ENCODE assay signal across 12 cellular contexts in the genomic region with DNA sequence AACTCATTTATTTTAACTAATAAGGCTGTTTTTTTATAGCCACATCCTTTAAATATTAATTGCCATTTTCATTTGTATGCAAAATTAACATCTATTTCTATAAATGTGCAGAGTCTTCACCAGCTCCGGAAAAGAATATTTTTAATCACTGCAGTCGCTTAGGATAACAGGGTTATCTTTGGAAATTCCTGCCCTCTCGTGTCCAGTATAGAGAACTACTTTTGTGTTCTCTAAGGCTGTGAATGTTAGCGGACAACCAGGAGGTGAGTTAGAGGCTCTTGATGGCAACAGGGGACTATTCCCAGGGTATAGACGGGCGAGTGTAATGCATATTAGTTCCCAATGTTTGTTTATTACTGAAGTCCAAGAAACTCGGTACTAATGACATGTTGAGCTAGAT. TPM values are rescaled to one million over a fixed set of nuclear protein-coding genes. Genes with fewer than 3 reads are reported as not detected.
A peak's percentile ranks its signal among the peaks of the same experiment; 100 is the strongest.
DNase-seq lines count a peak whose midpoint lies in the region; ATAC-seq, FAIRE-seq and TF ChIP-seq lines count a peak whose summit lies in the region.
"Had no signal": no experiment of that assay in that cellular context is flagged by ENCODE, and none has a peak within 500 bp of the region (broad histone marks: within the 10 kb centered on the region; RNA-seq: fewer than 3 reads in every experiment).

No MANE protein-coding gene starts in this region.

- H3K4me1 Mint-ChIP-seq in WTC11, result no peaks in the 10 kb centered on the region

- no peaks in the 10 kb centered on the region for H3K36me3 Mint-ChIP-seq in WTC11

- H3K27me3 Mint-ChIP-seq in WTC11 (ENCODE audit: low read depth), result peaks cover 4% of the 10 kb centered on the region

- ATAC-seq in WTC11 (peak; percentile 77), GM18870 (IDR thresholded peaks at IDR 0.05; ENCODE audit: unreplicated experiment) (no peak)

- DNase-seq in HPDE6-E6E7 (ENCODE audit: extremely low spot score) (peak; percentile 70), WTC11 (ENCODE audit: low spot score) (no peak), inferior parietal cortex (ENCODE audit: extremely low spot score) (peak; percentile 22), NCI-H345 (lab: John Stamatoyannopoulos, UW) (no peak), C1 segment of cervical spinal cord (lab: John Stamatoyannopoulos, UW) (no peak)
- no peak for DNase-seq in activated T-cell treated with anti-CD3 and anti-CD28 coated beads, Interleukin-2, amount 50 U/mL, for 1 hour
- DNase-seq: DMS53; gastrocnemius medialis; ovary; stimulated activated CD8-positive, alpha-beta memory T cell treated with anti-CD3 and anti-CD28 coated beads, Interleukin-4, amount 100 ng/mL, for 48 hours had no signal

- POLR2A ChIA-PET in WTC11 (lab: Charles Lee), result no interaction called here

- CTCF ChIA-PET in WTC11 (lab: Charles Lee), result interaction anchor here (0.5 to 2.1 kb wide), 7 partner anchors 10 to 162 kb away, joined by 3 to 9 read pairs (median 3); no protein-coding TSS in a partner anchor

- FAIRE-seq in A204.1 (lab: Jason Lieb, UNC), result peak; percentile 49

- no peak overlapping the region for H3K4me3 Mint-ChIP-seq in WTC11

- no peaks in the 10 kb centered on the region for H3K9me3 Mint-ChIP-seq in WTC11

- H3K27ac Mint-ChIP-seq in WTC11, result no peak overlapping the region

- no peak for TF ChIP-seq CTCF in WTC11 (IDR thresholded peaks at IDR 0.05)

TF ChIP-seq in WTC11, 78 proteins besides CTCF, POLR2A, EP300 and RAD21:
- TF ChIP-seq NFATC4 (CRISPR knock-in tag; IDR thresholded peaks at IDR 0.05) (no peak), ETV6 (CRISPR knock-in tag; IDR thresholded peaks at IDR 0.05) (no peak), TEAD4 (CRISPR knock-in tag; IDR thresholded peaks at IDR 0.05) (no peak), ZNF121 (CRISPR knock-in tag; IDR thresholded peaks at IDR 0.05) (no peak), ZNF232 (CRISPR knock-in tag; IDR thresholded peaks at IDR 0.05) (no peak), TEAD1 (CRISPR knock-in tag; IDR thresholded peaks at IDR 0.05) (no peak), FOXK1 (CRISPR knock-in tag; IDR thresholded peaks at IDR 0.05) (no peak), CREM (CRISPR knock-in tag; IDR thresholded peaks at IDR 0.05) (no peak), ZNF317 (CRISPR knock-in tag; IDR thresholded peaks at IDR 0.05; ENCODE audit: borderline replicate concordance, low read depth) (no peak), ZNF671 (CRISPR knock-in tag; IDR thresholded peaks at IDR 0.05) (no peak), SOX15 (CRISPR knock-in tag; IDR thresholded peaks at IDR 0.05) (no peak), ELF4 (CRISPR knock-in tag; IDR thresholded peaks at IDR 0.05; ENCODE audit: low read depth) (no peak), PRRX2 (CRISPR knock-in tag; IDR thresholded peaks at IDR 0.05) (no peak), CREB1 (CRISPR knock-in tag; IDR thresholded peaks at IDR 0.05) (no peak), CBFB (CRISPR knock-in tag; IDR thresholded peaks at IDR 0.05; ENCODE audit: low read depth) (no peak)
- TF ChIP-seq, protein P1, sequence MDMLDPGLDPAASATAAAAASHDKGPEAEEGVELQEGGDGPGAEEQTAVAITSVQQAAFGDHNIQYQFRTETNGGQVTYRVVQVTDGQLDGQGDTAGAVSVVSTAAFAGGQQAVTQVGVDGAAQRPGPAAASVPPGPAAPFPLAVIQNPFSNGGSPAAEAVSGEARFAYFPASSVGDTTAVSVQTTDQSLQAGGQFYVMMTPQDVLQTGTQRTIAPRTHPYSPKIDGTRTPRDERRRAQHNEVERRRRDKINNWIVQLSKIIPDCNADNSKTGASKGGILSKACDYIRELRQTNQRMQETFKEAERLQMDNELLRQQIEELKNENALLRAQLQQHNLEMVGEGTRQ (CRISPR knock-in tag; IDR thresholded peaks at IDR 0.05), result no peak
- TF ChIP-seq, protein P2, sequence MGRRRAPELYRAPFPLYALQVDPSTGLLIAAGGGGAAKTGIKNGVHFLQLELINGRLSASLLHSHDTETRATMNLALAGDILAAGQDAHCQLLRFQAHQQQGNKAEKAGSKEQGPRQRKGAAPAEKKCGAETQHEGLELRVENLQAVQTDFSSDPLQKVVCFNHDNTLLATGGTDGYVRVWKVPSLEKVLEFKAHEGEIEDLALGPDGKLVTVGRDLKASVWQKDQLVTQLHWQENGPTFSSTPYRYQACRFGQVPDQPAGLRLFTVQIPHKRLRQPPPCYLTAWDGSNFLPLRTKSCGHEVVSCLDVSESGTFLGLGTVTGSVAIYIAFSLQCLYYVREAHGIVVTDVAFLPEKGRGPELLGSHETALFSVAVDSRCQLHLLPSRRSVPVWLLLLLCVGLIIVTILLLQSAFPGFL (CRISPR knock-in tag; IDR thresholded peaks at IDR 0.05; ENCODE audit: borderline replicate concordance), result no peak
- TF ChIP-seq, protein P3, sequence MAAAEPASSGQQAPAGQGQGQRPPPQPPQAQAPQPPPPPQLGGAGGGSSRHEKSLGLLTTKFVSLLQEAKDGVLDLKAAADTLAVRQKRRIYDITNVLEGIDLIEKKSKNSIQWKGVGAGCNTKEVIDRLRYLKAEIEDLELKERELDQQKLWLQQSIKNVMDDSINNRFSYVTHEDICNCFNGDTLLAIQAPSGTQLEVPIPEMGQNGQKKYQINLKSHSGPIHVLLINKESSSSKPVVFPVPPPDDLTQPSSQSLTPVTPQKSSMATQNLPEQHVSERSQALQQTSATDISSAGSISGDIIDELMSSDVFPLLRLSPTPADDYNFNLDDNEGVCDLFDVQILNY (CRISPR knock-in tag; IDR thresholded peaks at IDR 0.05), result no peak
- TF ChIP-seq, protein P4, sequence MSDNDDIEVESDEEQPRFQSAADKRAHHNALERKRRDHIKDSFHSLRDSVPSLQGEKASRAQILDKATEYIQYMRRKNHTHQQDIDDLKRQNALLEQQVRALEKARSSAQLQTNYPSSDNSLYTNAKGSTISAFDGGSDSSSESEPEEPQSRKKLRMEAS (CRISPR knock-in tag; IDR thresholded peaks at IDR 0.05), result no peak
- TF ChIP-seq, protein P5, sequence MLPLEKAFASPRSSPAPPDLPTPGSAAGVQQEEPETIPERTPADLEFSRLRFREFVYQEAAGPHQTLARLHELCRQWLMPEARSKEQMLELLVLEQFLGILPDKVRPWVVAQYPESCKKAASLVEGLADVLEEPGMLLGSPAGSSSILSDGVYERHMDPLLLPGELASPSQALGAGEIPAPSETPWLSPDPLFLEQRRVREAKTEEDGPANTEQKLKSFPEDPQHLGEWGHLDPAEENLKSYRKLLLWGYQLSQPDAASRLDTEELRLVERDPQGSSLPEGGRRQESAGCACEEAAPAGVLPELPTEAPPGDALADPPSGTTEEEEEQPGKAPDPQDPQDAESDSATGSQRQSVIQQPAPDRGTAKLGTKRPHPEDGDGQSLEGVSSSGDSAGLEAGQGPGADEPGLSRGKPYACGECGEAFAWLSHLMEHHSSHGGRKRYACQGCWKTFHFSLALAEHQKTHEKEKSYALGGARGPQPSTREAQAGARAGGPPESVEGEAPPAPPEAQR (CRISPR knock-in tag; IDR thresholded peaks at IDR 0.05), result no peak
TF ChIP-seq in WTC11: peak in this region for 0.

RNA-seq across cellular contexts. Expression of a gene that starts 59.4 kb away (rescaled TPM):
- not detected in 3 replicates for total RNA-seq in WTC11 (2021)

Comparison
In these comparisons a context has a peak if more than half of its experiments do, and no peak if none do; other contexts are left out.
1. DNase-seq: peak in HPDE6-E6E7 (single experiment) and inferior parietal cortex (single experiment); none in WTC11 (single experiment), activated T-cell treated with anti-CD3 and anti-CD28 coated beads, Interleukin-2, amount 50 U/mL, for 1 hour (single experiment), NCI-H345 (single experiment) and C1 segment of cervical spinal cord (0 of 14).